8 cellular contexts compared by ENCODE assay signal in genomic region chr10:101779544-101780186, GRCh38. TPM values are rescaled to one million over a fixed set of nuclear protein-coding genes. Genes with fewer than 3 reads are reported as not detected.
DNase-seq lines count a peak whose midpoint lies in the region; ATAC-seq and TF ChIP-seq lines count a peak whose summit lies in the region.

No MANE protein-coding gene starts in this region.

- CTCF ChIA-PET in activated CD4-positive, alpha-beta T cell treated with anti-CD3 and anti-CD28 coated beads for 36 hours (lab: Charles Lee): interaction anchor here (0.7 to 5.0 kb wide), 9 partner anchors 7 to 1539 kb away, joined by 3 to 43 read pairs (median 8); partner anchors contain the start of genes DPCD, OGA and POLL

- H3K4me3 Mint-ChIP-seq in IgD-negative memory B cell: peak overlapping the region; percentile 84 to 97 (median 92)
- H3K4me3 Mint-ChIP-seq in activated CD4-positive, alpha-beta T cell treated with anti-CD3 and anti-CD28 coated beads for 36 hours: peak overlapping the region; percentile 59

- no peaks in the 10 kb centered on the region for H3K36me3 Mint-ChIP-seq in IgD-negative memory B cell
- H3K36me3 Mint-ChIP-seq in activated CD4-positive, alpha-beta T cell treated with anti-CD3 and anti-CD28 coated beads for 36 hours (ENCODE audit: low read depth): peaks cover 39% of the 10 kb centered on the region

- peak; percentile 87 for TF ChIP-seq CTCF in kidney epithelial cell (IDR thresholded peaks at IDR 0.05; ENCODE audit: insufficient read depth, low read length, poor library complexity, severe bottlenecking)

- POLR2A ChIA-PET in activated CD4-positive, alpha-beta T cell treated with anti-CD3 and anti-CD28 coated beads for 36 hours (lab: Charles Lee): no interaction called here

- DNase-seq in NCI-H524 (lab: John Stamatoyannopoulos, UW): peak; percentile 8 to 31
- no peak for DNase-seq in NCI-H524 treated with DMSO at 0.1 percent for 48 hours (lab: John Stamatoyannopoulos, UW)
- peak; percentile 93 for DNase-seq in activated CD4-positive, alpha-beta T cell treated with anti-CD3 and anti-CD28 coated beads for 36 hours
- DNase-seq in cerebellum (ENCODE audit: low spot score): peak; percentile 72
- DNase-seq in kidney epithelial cell (ENCODE audit: low read depth): no peak
- peak; percentile 92 for DNase-seq in stimulated activated CD4-positive, alpha-beta T cell treated with anti-CD3 and anti-CD28 coated beads, Interleukin-15, amount 100 ng/mL, for 24 hours
- DNase-seq in NCI-H146 treated with DMSO at 0.1 percent for 48 hours (lab: John Stamatoyannopoulos, UW; ENCODE audit: unreplicated experiment): no peak

- peaks cover 26 to 43% (median 39%) of the 10 kb centered on the region in 3 donors for H3K4me1 Mint-ChIP-seq in IgD-negative memory B cell
- H3K4me1 Mint-ChIP-seq in activated CD4-positive, alpha-beta T cell treated with anti-CD3 and anti-CD28 coated beads for 36 hours: peaks cover 51% of the 10 kb centered on the region

- no peak overlapping the region for H3K4me3 ChIP-seq in kidney epithelial cell (ENCODE audit: low read depth, low read length)

- H3K27ac Mint-ChIP-seq in IgD-negative memory B cell: peak overlapping the region; percentile 35 to 88 (median 72)
- no peak overlapping the region for H3K27ac Mint-ChIP-seq in activated CD4-positive, alpha-beta T cell treated with anti-CD3 and anti-CD28 coated beads for 36 hours

- H3K36me3 ChIP-seq in kidney epithelial cell (ENCODE audit: control insufficient read depth, insufficient read depth, low read length): no peaks in the 10 kb centered on the region

- H3K9me3 Mint-ChIP-seq in IgD-negative memory B cell: no peaks in the 10 kb centered on the region
- H3K9me3 Mint-ChIP-seq in activated CD4-positive, alpha-beta T cell treated with anti-CD3 and anti-CD28 coated beads for 36 hours (ENCODE audit: low read depth): no peaks in the 10 kb centered on the region

- peaks cover 45% of the 10 kb centered on the region for H3K27me3 ChIP-seq in kidney epithelial cell (ENCODE audit: control insufficient read depth, insufficient read depth, low read length)

- intact Hi-C loops in activated CD4-positive, alpha-beta T cell treated with anti-CD3 and anti-CD28 coated beads for 36 hours (cut with DNase I, micrococcal nuclease): loop anchor here (1.0 to 10.0 kb wide), 10 partner anchors 53 to 1245 kb away; partner anchors contain the start of genes FBXW4 (in 2 of the 2), DPCD (in 1 of the 2), HIF1AN (in 1 of the 2) and POLL (in 1 of the 2)

- H3K27me3 Mint-ChIP-seq in IgD-negative memory B cell: peaks cover 24% of the 10 kb centered on the region
- H3K27me3 Mint-ChIP-seq in activated CD4-positive, alpha-beta T cell treated with anti-CD3 and anti-CD28 coated beads for 36 hours: peaks cover 22% of the 10 kb centered on the region

- peak; percentile 51 for ATAC-seq in activated CD4-positive, alpha-beta T cell treated with anti-CD3 and anti-CD28 coated beads for 36 hours

RNA-seq across cellular contexts. Expression of gene NPM3, which starts 3.6 kb away (rescaled TPM):
- polyA plus RNA-seq in IgD-negative memory B cell: 2.9 TPM
- total RNA-seq in activated CD4-positive, alpha-beta T cell treated with anti-CD3 and anti-CD28 coated beads for 36 hours: 100 to 1,000 TPM; 207 to 214 TPM
- 13.0 TPM for total RNA-seq in cerebellum
- 98.6 and 115 TPM in 2 replicates for total RNA-seq in kidney epithelial cell

RNA-seq across cellular contexts. Expression of gene FGF8, which starts 3.8 kb away (rescaled TPM):
- not detected for polyA plus RNA-seq in IgD-negative memory B cell
- under 1 TPM in 1 of 2 experiments, not detected in 1; 0.32 TPM for total RNA-seq in activated CD4-positive, alpha-beta T cell treated with anti-CD3 and anti-CD28 coated beads for 36 hours
- total RNA-seq in cerebellum: 1.2 TPM
- total RNA-seq in kidney epithelial cell: not detected in 2 replicates

RNA-seq across cellular contexts. Expression of gene OGA, which starts 38.6 kb away (rescaled TPM):
- polyA plus RNA-seq in IgD-negative memory B cell: 47.8 TPM
- 100 to 1,000 TPM; 113 to 124 TPM for total RNA-seq in activated CD4-positive, alpha-beta T cell treated with anti-CD3 and anti-CD28 coated beads for 36 hours
- total RNA-seq in cerebellum (295 TPM), kidney epithelial cell (72.8 and 78.9 TPM in 2 replicates)

Comparison
In these comparisons a context has a peak if more than half of its experiments do, and no peak if none do; other contexts are left out.
1. DNase-seq: peak in NCI-H524 (2 of 2), activated CD4-positive, alpha-beta T cell treated with anti-CD3 and anti-CD28 coated beads for 36 hours (single experiment), cerebellum (single experiment) and stimulated activated CD4-positive, alpha-beta T cell treated with anti-CD3 and anti-CD28 coated beads, Interleukin-15, amount 100 ng/mL, for 24 hours (single experiment); none in NCI-H524 treated with DMSO at 0.1 percent for 48 hours (single experiment), kidney epithelial cell (single experiment) and NCI-H146 treated with DMSO at 0.1 percent for 48 hours (single experiment).